ENCODE assay signal across 8 cellular contexts in genomic region chr4:89056953-89057398, GRCh38. TPM values are rescaled to one million over a fixed set of nuclear protein-coding genes. Genes with fewer than 3 reads are reported as not detected.
A peak's percentile ranks its signal among the peaks of the same experiment; 100 is the strongest.
DNase-seq lines count a peak whose midpoint lies in the region; ATAC-seq and TF ChIP-seq lines count a peak whose summit lies in the region.

TSS of gene FAM13A (minus strand) at chr4:89057185. CDS start at chr4:89056964, 221 bp downstream.

- H3K27me3 Mint-ChIP-seq in activated naive CD8-positive, alpha-beta T cell treated with anti-CD3 and anti-CD28 coated beads, Interleukin-2, amount 50 U/mL, for 24 hours: peaks cover 5% of the 10 kb centered on the region

- peaks cover 11% of the 10 kb centered on the region for H3K9me3 Mint-ChIP-seq in activated naive CD8-positive, alpha-beta T cell treated with anti-CD3 and anti-CD28 coated beads, Interleukin-2, amount 50 U/mL, for 24 hours

- peak; percentile 97 for DNase-seq in DMS79 (lab: John Stamatoyannopoulos, UW)
- DNase-seq in HFF-Myc (ENCODE audit: extremely low read depth, low read depth): peak; percentile 91
- DNase-seq in NCI-H2081 treated with DMSO at 0.1 percent for 48 hours (lab: John Stamatoyannopoulos, UW): peak; percentile 44
- peak; percentile 2 for DNase-seq in activated naive CD8-positive, alpha-beta T cell treated with anti-CD3 and anti-CD28 coated beads, Interleukin-2, amount 50 U/mL, for 24 hours
- DNase-seq in Right ventricle myocardium superior: peak; percentile 86
- DNase-seq in non-pigmented ciliary epithelial cell (ENCODE audit: low read depth): peak; percentile 90
- DNase-seq in activated CD4-positive, CD25-positive, alpha-beta regulatory T cell treated with anti-CD3 and anti-CD28 coated beads, Interleukin-2, amount 50 U/mL, for 72 hours: no peak

- intact Hi-C loops in Right ventricle myocardium superior (cut with DNase I): no loop called here

- ATAC-seq in activated naive CD8-positive, alpha-beta T cell treated with anti-CD3 and anti-CD28 coated beads, Interleukin-2, amount 50 U/mL, for 24 hours: no peak
- ATAC-seq in Right ventricle myocardium superior (ENCODE audit: poor library complexity): peak; percentile 97
- ATAC-seq in HG03095 (IDR thresholded peaks at IDR 0.05; ENCODE audit: unreplicated experiment): no peak

- H3K27ac Mint-ChIP-seq in activated naive CD8-positive, alpha-beta T cell treated with anti-CD3 and anti-CD28 coated beads, Interleukin-2, amount 50 U/mL, for 24 hours: no peak within 1 kb of the TSS

- peak within 1 kb of the TSS; percentile 58 for H3K4me3 ChIP-seq in HFF-Myc (replicated peaks; ENCODE audit: low read depth, low read length)

- H3K36me3 Mint-ChIP-seq in activated naive CD8-positive, alpha-beta T cell treated with anti-CD3 and anti-CD28 coated beads, Interleukin-2, amount 50 U/mL, for 24 hours (ENCODE audit: low read depth): no peaks in the 10 kb centered on the region

- H3K4me3 Mint-ChIP-seq in activated naive CD8-positive, alpha-beta T cell treated with anti-CD3 and anti-CD28 coated beads, Interleukin-2, amount 50 U/mL, for 24 hours: peak within 1 kb of the TSS; percentile 27

- H3K4me1 Mint-ChIP-seq in activated naive CD8-positive, alpha-beta T cell treated with anti-CD3 and anti-CD28 coated beads, Interleukin-2, amount 50 U/mL, for 24 hours: peaks cover 27% of the 10 kb centered on the region

- no peak for TF ChIP-seq CTCF in HFF-Myc (IDR thresholded peaks at IDR 0.05; ENCODE audit: low read depth, low read length, missing control alignments)

RNA-seq across cellular contexts. Expression of gene FAM13A, which starts in this region (rescaled TPM):
- total RNA-seq in Right ventricle myocardium superior: 18.0 TPM
